Comparison of ENCODE assay signal across 24 cellular contexts in genomic region chr11:125146232-125146631, GRCh38. TPM values are rescaled to one million over a fixed set of nuclear protein-coding genes. Genes with fewer than 3 reads are reported as not detected.
A peak's percentile ranks its signal among the peaks of the same experiment; 100 is the strongest.
DNase-seq lines count a peak whose midpoint lies in the region; ATAC-seq, FAIRE-seq and TF ChIP-seq lines count a peak whose summit lies in the region.
"Had no signal": no experiment of that assay in that cellular context is flagged by ENCODE, and none has a peak within 500 bp of the region (broad histone marks: within the 10 kb centered on the region; RNA-seq: fewer than 3 reads in every experiment).

No MANE protein-coding gene starts in this region.

- TF ChIP-seq CTCF in GM23338 (conservative IDR thresholded peaks at IDR 0.05; ENCODE audit: low read depth in 2 of 2) (no peak), H1 (IDR thresholded peaks at IDR 0.05; ENCODE audit: control extremely low read depth in 1 of 3, insufficient read depth in 1 of 3, low read depth in 1 of 3, low read length in 3 of 3) (no peak)
- no peak for TF ChIP-seq CTCF in CD8-positive, alpha-beta T cell (IDR thresholded peaks at IDR 0.05)

- no peak overlapping the region for H2BK120ac ChIP-seq in H1 (replicated peaks; ENCODE audit: low read depth, low read length)

- H2BK20ac ChIP-seq in H1 (ENCODE audit: low read length) = no peak overlapping the region

- intact Hi-C loops in CD8-positive, alpha-beta T cell (cut with DNase I, micrococcal nuclease) = loop anchor here in 1 of 2 experiments (10.0 kb wide), 1 partner anchor 501 kb away; no protein-coding TSS in a partner anchor

- H3K4me1 ChIP-seq in GM23338 (ENCODE audit: insufficient read depth) (peaks cover 32% of the 10 kb centered on the region), HUES64 (ENCODE audit: insufficient read depth, low read length) (peaks cover 18% of the 10 kb centered on the region), H1 (replicated peaks in 1 of 4; ENCODE audit: control insufficient read depth in 3 of 4, insufficient read depth in 4 of 4, low read length in 3 of 4) (peaks cover 3 to 14% (median 11%) of the 10 kb centered on the region in 4 experiments)
- H3K4me1 ChIP-seq in CD8-positive, alpha-beta T cell (ENCODE audit: insufficient read depth, low read length) = peaks cover 5% of the 10 kb centered on the region
- H3K4me1 ChIP-seq: BLaER1 had no signal

- H3K23ac ChIP-seq in H1 (ENCODE audit: insufficient read length) = no peak overlapping the region

- no peak overlapping the region for H3K56ac ChIP-seq in H1 (replicated peaks; ENCODE audit: insufficient read length, low read depth, low read length)

- no peaks in the 10 kb centered on the region for H4K20me1 ChIP-seq in GM23338 (replicated peaks; ENCODE audit: insufficient read depth)
- H4K20me1 ChIP-seq in H1 (replicated peaks in 1 of 2; ENCODE audit: control insufficient read depth in 1 of 2, insufficient read depth in 2 of 2, low read length in 2 of 2) = peaks cover 0 to 2% of the 10 kb centered on the region in 2 experiments
- H4K20me1 ChIP-seq: BLaER1 had no signal

- no peaks in the 10 kb centered on the region for H3F3A ChIP-seq in GM23338 (replicated peaks; ENCODE audit: low read depth)

- no peak overlapping the region for H3K4ac ChIP-seq in H1 (replicated peaks; ENCODE audit: insufficient read length, low read depth, low read length)

- POLR2A ChIA-PET in H1 (lab: Charles Lee; ENCODE audit: partially characterized antibody) = no interaction called here
- POLR2A ChIA-PET in CD8-positive, alpha-beta T cell (lab: Charles Lee) = no interaction called here

- ATAC-seq in GM23338 (peak; percentile 66), HG03039 (IDR thresholded peaks at IDR 0.05; ENCODE audit: unreplicated experiment) (no peak)
- ATAC-seq in CD8-positive, alpha-beta T cell = no peak
- ATAC-seq: HepG2 had no signal

- H3K27ac ChIP-seq in GM23338 (ENCODE audit: low read depth) (no peak overlapping the region), HUES64 (ENCODE audit: low read depth, low read length) (peak overlapping the region; percentile 50; the same call in 1 of the 2 replicates), H1 (ENCODE audit: low read depth, low read length) (no peak overlapping the region)
- H3K27ac ChIP-seq in CD8-positive, alpha-beta T cell (ENCODE audit: low read depth, low read length) = no peak overlapping the region
- H3K27ac ChIP-seq: BLaER1, HL-60 had no signal

- no peaks in the 10 kb centered on the region for H3K23me2 ChIP-seq in H1 (ENCODE audit: low read depth, low read length)

- TF ChIP-seq RAD21 in H1 (IDR thresholded peaks at IDR 0.05 in 1 of 2, conservative IDR thresholded peaks at IDR 0.05 in 1 of 2; ENCODE audit: low read depth in 2 of 2, low read length in 2 of 2) = no peak

- no peak overlapping the region for H4K91ac ChIP-seq in H1 (replicated peaks; ENCODE audit: insufficient read length, low read length)

- no peak overlapping the region for H3K18ac ChIP-seq in H1 (ENCODE audit: extremely low read depth, low read length)

- H3K4me1 Mint-ChIP-seq in GM23338 = peaks cover 44% of the 10 kb centered on the region
- peaks cover 5% of the 10 kb centered on the region for H3K4me1 Mint-ChIP-seq in CD8-positive, alpha-beta T cell (ENCODE audit: low read depth)

- H3K9me2 ChIP-seq in GM23338 (ENCODE audit: insufficient read depth) = no peaks in the 10 kb centered on the region

- H3K9ac ChIP-seq in HUES64 (ENCODE audit: low read depth, low read length) = no peak overlapping the region
- H3K9ac ChIP-seq in H1 (replicated peaks in 1 of 4; ENCODE audit: extremely low read depth in 1 of 4, low read depth in 3 of 4, low read length in 3 of 4) = no peak overlapping the region
- H3K9ac ChIP-seq: BLaER1 had no signal

- H2AFZ ChIP-seq in GM23338 = no peak overlapping the region
- H2AFZ ChIP-seq in H1 (ENCODE audit: low read length) = no peak overlapping the region

- H2BK15ac ChIP-seq in H1 (ENCODE audit: low read length) = no peak overlapping the region

- TF ChIP-seq POLR2A in H1 (IDR thresholded peaks at IDR 0.05; ENCODE audit: control extremely low read depth in 1 of 2, low read depth in 2 of 2, low read length in 2 of 2) = no peak

- no peaks in the 10 kb centered on the region for H3K79me1 ChIP-seq in H1 (ENCODE audit: low read depth, low read length)

- H3K27ac Mint-ChIP-seq in GM23338 = no peak overlapping the region
- H3K27ac Mint-ChIP-seq in CD8-positive, alpha-beta T cell = no peak overlapping the region
- H3K27ac Mint-ChIP-seq: CD4-positive, alpha-beta memory T cell; IgD-negative memory B cell had no signal

- DNase-seq in GM23338 (ENCODE audit: low spot score) = peak; percentile 79
- DNase-seq in H1 (ENCODE audit: low read depth in 1 of 2, low spot score in 2 of 2) = peak in 1 of 2 experiments; percentile 70
- DNase-seq in islet precursor cell = peak; percentile 62
- no peak for DNase-seq in CD8-positive, alpha-beta T cell
- no peak for DNase-seq in NCI-H2107 treated with DMSO at 0.1 percent for 48 hours (lab: John Stamatoyannopoulos, UW; ENCODE audit: unreplicated experiment)
- DNase-seq: 8988T; Calu3; CD4-positive, alpha-beta memory T cell; DMS53; DND-41; EL; GOT3; HCEC 1CT; KBM-7 had no signal

- H2BK5ac ChIP-seq in H1 (ENCODE audit: low read depth, low read length) = no peak overlapping the region

- H3K9me3 ChIP-seq in HUES64 (ENCODE audit: insufficient read depth, low read depth, low read length) = no peaks in the 10 kb centered on the region
- no peaks in the 10 kb centered on the region for H3K9me3 ChIP-seq in H1 (ENCODE audit: insufficient read depth in 2 of 2, low read depth in 1 of 2, low read length in 1 of 2)
- no peaks in the 10 kb centered on the region for H3K9me3 ChIP-seq in CD8-positive, alpha-beta T cell (ENCODE audit: low read length)
- H3K9me3 ChIP-seq: BLaER1 had no signal

- H3K4me2 ChIP-seq in GM23338 (peak overlapping the region; percentile 41; the same call in 1 of the 2 replicates), H1 (ENCODE audit: insufficient read depth in 1 of 2, low read depth in 2 of 2, low read length in 2 of 2) (peak overlapping the region in 1 of 2 experiments; percentile 21; a peak in 1 of 4 replicates)
- H3K4me2 ChIP-seq: BLaER1 had no signal

- H2BK12ac ChIP-seq in H1 (ENCODE audit: low read depth, low read length) = no peak overlapping the region

- FAIRE-seq in H1 (lab: Jason Lieb, UNC) = peak; percentile 78
- FAIRE-seq: G401.6, GM12891, GM18507, HepG2 had no signal

- H3K79me2 ChIP-seq in GM23338 (replicated peaks; ENCODE audit: insufficient read depth) (no peaks in the 10 kb centered on the region), H1 (ENCODE audit: control insufficient read depth in 1 of 2, insufficient read depth in 2 of 2, low read length in 2 of 2) (no peaks in the 10 kb centered on the region)

- H3K4me3 ChIP-seq in GM23338 (no peak overlapping the region; the same call in 1 of the 2 replicates), HUES64 (ENCODE audit: low read length) (no peak overlapping the region), H1 (ENCODE audit: extremely low read depth in 1 of 4, insufficient read depth in 2 of 4, low read depth in 3 of 4, low read length in 4 of 4) (no peak overlapping the region)
- no peak overlapping the region for H3K4me3 ChIP-seq in CD8-positive, alpha-beta T cell (ENCODE audit: low read depth, low read length)
- H3K4me3 ChIP-seq: BLaER1 had no signal

- 33% methylated on average over 1 of the region's 1 CpG for WGBS in HUES64
- WGBS in H1 (ENCODE audit: extremely low coverage in 1 of 2, insufficient coverage in 1 of 2, insufficient read length in 1 of 2, insufficient replicate concordance in 2 of 2, low coverage in 1 of 2, low lambda C conversion rate in 2 of 2, missing lambda C conversion rate in 1 of 2), 2 experiments = 19% methylated on average over 1 of the region's 1 CpG; no CpG with 5 or more reads in 1 of the 2 experiments

- H3K27me3 ChIP-seq in GM23338 (ENCODE audit: insufficient read depth) (peaks cover 74% of the 10 kb centered on the region), HUES64 (ENCODE audit: insufficient read depth, low read length) (peaks cover 58% of the 10 kb centered on the region), H1 (replicated peaks in 1 of 4; ENCODE audit: control insufficient read depth in 3 of 4, extremely low read depth in 1 of 4, insufficient read depth in 3 of 4, low read length in 3 of 4) (peaks cover 0 to 18% (median 14%) of the 10 kb centered on the region in 4 experiments; a peak in 6 of 7 replicates)
- H3K27me3 ChIP-seq in CD8-positive, alpha-beta T cell (ENCODE audit: insufficient read depth, low read length) = peaks cover 2% of the 10 kb centered on the region
- H3K27me3 ChIP-seq: BLaER1 had no signal

- no peak overlapping the region for H3K4me3 Mint-ChIP-seq in GM23338
- no peak overlapping the region for H3K4me3 Mint-ChIP-seq in CD8-positive, alpha-beta T cell
- H3K4me3 Mint-ChIP-seq: CD14-positive monocyte; CD4-positive, alpha-beta memory T cell had no signal

- no peaks in the 10 kb centered on the region; the same call in 2 of the 3 replicates for H3K9me3 Mint-ChIP-seq in GM23338
- no peaks in the 10 kb centered on the region for H3K9me3 Mint-ChIP-seq in CD8-positive, alpha-beta T cell
- H3K9me3 Mint-ChIP-seq: IgD-negative memory B cell had no signal

- CTCF ChIA-PET in H1 (lab: Charles Lee; ENCODE audit: partially characterized antibody) = interaction anchor here (0.9 to 1.7 kb wide), 3 partner anchors 32 to 55 kb away, joined by 3 to 4 read pairs (median 3); no protein-coding TSS in a partner anchor
- CTCF ChIA-PET in CD8-positive, alpha-beta T cell (lab: Charles Lee) = no interaction called here

- no peak overlapping the region for H3K14ac ChIP-seq in H1 (ENCODE audit: insufficient read length)

- peaks cover 35% of the 10 kb centered on the region for H3K27me3 Mint-ChIP-seq in GM23338 (ENCODE audit: insufficient read depth, low read depth, poor library complexity)
- H3K27me3 Mint-ChIP-seq in CD8-positive, alpha-beta T cell (ENCODE audit: low read depth) = peaks cover 26% of the 10 kb centered on the region

- H3K36me3 ChIP-seq in GM23338 (ENCODE audit: insufficient read depth) = no peaks in the 10 kb centered on the region; the same call in 1 of the 2 replicates
- no peaks in the 10 kb centered on the region for H3K36me3 ChIP-seq in HUES64 (ENCODE audit: insufficient read depth, low read length)
- H3K36me3 ChIP-seq in H1 (ENCODE audit: control insufficient read depth in 2 of 4, insufficient read depth in 4 of 4, low read length in 3 of 4) = no peaks in the 10 kb centered on the region
- H3K36me3 ChIP-seq in CD8-positive, alpha-beta T cell (ENCODE audit: insufficient read depth, low read length) = no peaks in the 10 kb centered on the region
- H3K36me3 ChIP-seq: BLaER1 had no signal

- H4K5ac ChIP-seq in H1 (ENCODE audit: insufficient read length, low read depth, low read length) = no peak overlapping the region

- H4K8ac ChIP-seq in H1 (ENCODE audit: extremely low read depth, insufficient read depth, low read length) = no peak overlapping the region

- no peak overlapping the region for H2AK5ac ChIP-seq in H1 (ENCODE audit: low read depth, low read length)

- H3K36me3 Mint-ChIP-seq in GM23338 (ENCODE audit: low read depth) = no peaks in the 10 kb centered on the region
- H3K36me3 Mint-ChIP-seq in CD8-positive, alpha-beta T cell = no peaks in the 10 kb centered on the region
- H3K36me3 Mint-ChIP-seq: CD14-positive monocyte; CD4-positive, alpha-beta memory T cell had no signal

- no peak for TF ChIP-seq EP300 in H1 (IDR thresholded peaks at IDR 0.05; ENCODE audit: borderline replicate concordance in 1 of 2, low read depth in 2 of 2, low read length in 2 of 2)

RNA-seq across cellular contexts. Expression of gene PKNOX2, which starts 18.3 kb away (rescaled TPM):
- total RNA-seq in GM23338 (2014; rRNA removed; shearing (Covaris generic)) = 0.43 and 0.83 TPM in 2 replicates
- polyA plus RNA-seq in GM23338 (2016; fragmentation: Nextera tagmentation; extraction: Ambion mirVana) = 0.35 and 0.42 TPM in 2 replicates
- 5.6 TPM for polyA plus RNA-seq in HUES64 (2013, experiment 1 of 2)
- polyA plus RNA-seq in HUES64 (2013, experiment 2 of 2) = 7.5 TPM
- 1.9 and 2.0 TPM in 2 replicates for total RNA-seq in H1 (2021; fragmentation: NEBNext Ultra II Directional; extraction: Animal tissue kit (Norgen Biotek cat#: 25700))
- 2.0 and 2.5 TPM in 2 replicates for polyA plus RNA-seq in H1 (2011; rRNA removed)
- 1.3 TPM for polyA plus RNA-seq in H1 (2011; cell fraction: cytosol; rRNA removed)
- polyA plus RNA-seq in H1 (2011; cell fraction: nucleus; rRNA removed) = 2.1 TPM
- polyA plus RNA-seq in H1 (2012, experiment 1 of 2) = 2.4 to 3.4 TPM (median 2.8 TPM) in 4 replicates
- polyA plus RNA-seq in H1 (2012, experiment 2 of 2) = 1.4 TPM
- polyA plus RNA-seq in H1 (2013, experiment 1 of 2) = 0.26 TPM
- polyA plus RNA-seq in H1 (2013, experiment 2 of 2) = 0.24 TPM
- polyA minus RNA-seq in H1 (2011; rRNA and poly(A)+ RNA removed) = 1.8 and 1.9 TPM in 2 replicates
- 1.4 TPM for polyA minus RNA-seq in H1 (2011; cell fraction: cytosol; rRNA and poly(A)+ RNA removed)
- polyA minus RNA-seq in H1 (2011; cell fraction: nucleus; rRNA and poly(A)+ RNA removed) = 5.6 TPM
- not detected for total RNA-seq in CD8-positive, alpha-beta T cell
- total RNA-seq: Calu3; CD4-positive, alpha-beta memory T cell; HepG2 had no signal
- polyA plus RNA-seq: CD14-positive monocyte; CD4-positive, alpha-beta memory T cell; HepG2; IgD-negative memory B cell had no signal

RNA-seq across cellular contexts. Expression of gene TMEM218, which starts 34.8 kb away (rescaled TPM):
- total RNA-seq in GM23338 (2014; rRNA removed; shearing (Covaris generic)) = 13.4 and 23.7 TPM in 2 replicates
- 23.8 and 24.2 TPM in 2 replicates for polyA plus RNA-seq in GM23338 (2016; fragmentation: Nextera tagmentation; extraction: Ambion mirVana)
- polyA plus RNA-seq in HUES64 (2013, experiment 1 of 2) = 22.5 TPM
- 26.9 TPM for polyA plus RNA-seq in HUES64 (2013, experiment 2 of 2)
- total RNA-seq in H1 (2021; fragmentation: NEBNext Ultra II Directional; extraction: Animal tissue kit (Norgen Biotek cat#: 25700)) = 17.0 and 17.3 TPM in 2 replicates
- polyA plus RNA-seq in H1 (2011; rRNA removed) = 30.5 and 33.5 TPM in 2 replicates
- 29.4 TPM for polyA plus RNA-seq in H1 (2011; cell fraction: cytosol; rRNA removed)
- 15.6 TPM for polyA plus RNA-seq in H1 (2011; cell fraction: nucleus; rRNA removed)
- polyA plus RNA-seq in H1 (2012, experiment 1 of 2) = 16.9 to 20.3 TPM (median 18.0 TPM) in 4 replicates
- polyA plus RNA-seq in H1 (2012, experiment 2 of 2) = 13.3 TPM
- 13.5 TPM for polyA plus RNA-seq in H1 (2013, experiment 1 of 2)
- polyA plus RNA-seq in H1 (2013, experiment 2 of 2) = 15.3 TPM
- polyA minus RNA-seq in H1 (2011; rRNA and poly(A)+ RNA removed) = 11.7 and 14.4 TPM in 2 replicates
- polyA minus RNA-seq in H1 (2011; cell fraction: cytosol; rRNA and poly(A)+ RNA removed) = 8.3 TPM
- polyA minus RNA-seq in H1 (2011; cell fraction: nucleus; rRNA and poly(A)+ RNA removed) = 13.3 TPM
- total RNA-seq in CD8-positive, alpha-beta T cell = 1 to 10 TPM; 2.5 to 3.4 TPM

Comparison
In these comparisons a context has a peak if more than half of its experiments do, and no peak if none do; other contexts are left out.
1. DNase-seq: peak in GM23338 (single experiment) and islet precursor cell (single experiment); none in CD8-positive, alpha-beta T cell (0 of 7) and NCI-H2107 treated with DMSO at 0.1 percent for 48 hours (single experiment).